Comparison of ENCODE assay signal across 1 cellular context in genomic region chr14:23379331-23380196, GRCh38.
TF ChIP-seq lines count a peak whose summit lies in the region.

No MANE protein-coding gene starts in this region.

TF ChIP-seq in HepG2, 621 proteins besides CTCF, POLR2A, EP300 and RAD21 (continued from another document):
- no peak for TF ChIP-seq SNAPC4 (CRISPR knock-in tag; IDR thresholded peaks at IDR 0.05)
- no peak for TF ChIP-seq ZNF17 (CRISPR knock-in tag; IDR thresholded peaks at IDR 0.05)
